In the genomic region with DNA sequence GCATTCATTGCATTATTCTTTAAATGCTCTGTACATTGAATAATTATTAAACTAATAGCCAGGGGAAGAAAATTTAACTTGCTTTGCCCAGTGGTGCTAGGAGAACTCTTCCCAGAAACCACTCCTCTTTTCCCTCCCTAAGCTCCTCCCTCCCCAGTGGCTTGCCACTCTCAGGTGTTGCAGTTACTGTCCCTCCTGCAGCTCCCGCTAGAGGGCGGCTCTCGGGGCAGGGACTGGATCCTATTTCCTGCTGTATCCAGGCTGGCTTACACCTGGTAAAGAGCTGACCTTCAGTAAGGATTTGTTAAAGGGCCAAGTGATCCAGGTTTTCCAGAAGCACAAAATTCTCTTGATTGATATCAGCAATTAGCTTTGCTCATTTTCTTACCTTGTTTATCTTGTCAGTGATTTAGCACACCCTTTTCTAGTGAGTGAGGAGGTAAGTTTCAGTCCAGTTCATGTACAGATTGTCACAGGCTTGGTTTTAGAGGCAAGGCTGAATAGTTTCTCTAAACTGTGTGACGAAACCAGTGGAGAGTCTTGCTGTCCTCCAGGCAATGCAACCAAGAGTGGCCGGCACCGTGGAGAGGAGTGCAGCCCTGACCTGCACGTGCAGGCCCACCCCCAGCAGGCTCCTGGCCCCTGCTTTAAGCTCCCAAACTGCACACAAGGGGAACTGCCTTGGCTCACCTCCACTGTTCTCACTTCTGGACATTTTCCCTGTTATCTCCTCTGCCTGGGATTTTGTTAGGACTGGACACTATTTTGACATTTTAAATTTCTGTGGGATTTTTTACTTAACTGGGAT, we compare ENCODE assay signal across 8 cellular contexts.
DNase-seq lines count a peak whose midpoint lies in the region; ATAC-seq, FAIRE-seq and TF ChIP-seq lines count a peak whose summit lies in the region.

No MANE protein-coding gene starts in this region.

- no TSS peak for BruUV-seq in GM12878 (replicated peaks; lab: Mats Ljungman, UMichigan)

- no peaks in the 10 kb centered on the region for H3K36me3 Mint-ChIP-seq in CD8-positive, alpha-beta memory T cell

- no peak for TF ChIP-seq POLR2A in GM12878 (IDR thresholded peaks at IDR 0.05; ENCODE audit: low read depth, low read length)
- TF ChIP-seq POLR2A in spleen (IDR thresholded peaks at IDR 0.05), result no peak

- no peak for TF ChIP-seq EP300 in GM12878 (IDR thresholded peaks at IDR 0.05; ENCODE audit: borderline replicate concordance in 1 of 2, control insufficient read depth in 1 of 2, low read depth in 2 of 2, low read length in 2 of 2)

- ATAC-seq in HG03280 (IDR thresholded peaks at IDR 0.05; ENCODE audit: unreplicated experiment), result peak; percentile 87
- peak; percentile 95 for ATAC-seq in GM12878
- ATAC-seq in left lobe of liver, result peak; percentile 94

- FAIRE-seq in D721Med (lab: Jason Lieb, UNC), result no peak
- FAIRE-seq in GM12878 (lab: Jason Lieb, UNC), result no peak

- 24% methylated on average over 6 of the region's 7 CpGs for WGBS in GM12878 (ENCODE audit: insufficient coverage, insufficient replicate concordance, low lambda C conversion rate, missing lambda C conversion rate)
- 52 to 62% (median 56%) methylated on average over 7 of the region's 7 CpGs for WGBS in spleen, 5 donors

- no peak overlapping the region for H2AFZ ChIP-seq in GM12878 (ENCODE audit: control insufficient read depth, low read depth, low read length)

- peaks cover 0 to 6% (median 0%) of the 10 kb centered on the region in 5 donors for H3K9me3 Mint-ChIP-seq in CD8-positive, alpha-beta memory T cell

- H3K4me1 ChIP-seq in GM12878 (ENCODE audit: control insufficient read depth, insufficient read depth, low read length), result no peaks in the 10 kb centered on the region
- H3K4me1 ChIP-seq in CD8-positive, alpha-beta memory T cell (ENCODE audit: insufficient read depth, low read length), result no peaks in the 10 kb centered on the region
- no peaks in the 10 kb centered on the region for H3K4me1 ChIP-seq in spleen

- H3K9ac ChIP-seq in GM12878 (ENCODE audit: control insufficient read depth, insufficient read depth, low read length), result no peak overlapping the region

- no peak overlapping the region for H3K4me2 ChIP-seq in GM12878 (ENCODE audit: control insufficient read depth, insufficient read depth)

- intact Hi-C loops in GM12878 (cut with micrococcal nuclease; ENCODE audit: unreplicated experiment), result loop anchor here (2.0 kb wide), 1 partner anchor 145 kb away; no protein-coding TSS in a partner anchor
- intact Hi-C loops in spleen (cut with DNase I; ENCODE audit: low total_unique reads), result no loop called here

- DNase-seq in D721Med (ENCODE audit: insufficient read length, low spot score) (peak; percentile 73), GM19238 (ENCODE audit: insufficient read length, low spot score) (peak; percentile 32), NCI-H748 (lab: John Stamatoyannopoulos, UW; ENCODE audit: unreplicated experiment) (peak; percentile 78), GM12878 (ENCODE audit: low read depth, low spot score) (no peak), left lobe of liver (ENCODE audit: low spot score) (peak; percentile 51), spleen (no peak)
- no peak for DNase-seq in CD8-positive, alpha-beta memory T cell

- peak overlapping the region in 1 of 8 donors; percentile 52 for H3K27ac Mint-ChIP-seq in CD8-positive, alpha-beta memory T cell

- no peak for TF ChIP-seq RAD21 in GM12878 (IDR thresholded peaks at IDR 0.05; ENCODE audit: insufficient read depth, low read depth, low read length)

- POLR2A ChIA-PET in GM12878 (lab: Charles Lee), result no interaction called here
- POLR2A ChIA-PET in CD8-positive, alpha-beta memory T cell (lab: Charles Lee), result no interaction called here

- H3K27me3 Mint-ChIP-seq in CD8-positive, alpha-beta memory T cell, result peaks cover 2 to 3% of the 10 kb centered on the region in 2 donors

- no peaks in the 10 kb centered on the region for H4K20me1 ChIP-seq in GM12878 (ENCODE audit: control insufficient read depth, insufficient read depth)

- H3K9me3 ChIP-seq in GM12878 (replicated peaks; ENCODE audit: control insufficient read depth, insufficient read depth, low read length), result no peaks in the 10 kb centered on the region
- H3K9me3 ChIP-seq in CD8-positive, alpha-beta memory T cell (ENCODE audit: low read length), result no peaks in the 10 kb centered on the region
- no peaks in the 10 kb centered on the region for H3K9me3 ChIP-seq in spleen

- CTCF ChIA-PET in GM12878 (lab: Yijun Ruan, JAX), result interaction anchor here (0.6 to 1.9 kb wide), 11 partner anchors 8 to 1622 kb away, joined by 3 to 10 read pairs (median 3); no protein-coding TSS in a partner anchor
- CTCF ChIA-PET in CD8-positive, alpha-beta memory T cell (lab: Charles Lee), result no interaction called here

- in situ Hi-C loops in GM12878 (cut with MboI), result no loop called here

- no peaks in the 10 kb centered on the region for H3K4me1 Mint-ChIP-seq in CD8-positive, alpha-beta memory T cell

- TF ChIP-seq CTCF in D721Med (IDR thresholded peaks at IDR 0.05; ENCODE audit: insufficient read depth, missing control alignments) (peak; percentile 89), GM12878 (IDR thresholded peaks at IDR 0.05 in 2 of 3, conservative IDR thresholded peaks at IDR 0.05 in 1 of 3; ENCODE audit: control insufficient read depth in 2 of 3, extremely low read depth in 1 of 3, insufficient read depth in 1 of 3, low read depth in 3 of 3, low read length in 3 of 3) (peak; percentile 65 to 68 (median 68)), spleen (IDR thresholded peaks at IDR 0.05 in 8 of 11, conservative IDR thresholded peaks at IDR 0.05 in 3 of 11) (peak in 1 of 11 experiments; percentile 27)

- H3K4me3 ChIP-seq in GM12878 (no peak overlapping the region), spleen (no peak overlapping the region)
- no peak overlapping the region for H3K4me3 ChIP-seq in CD8-positive, alpha-beta memory T cell (ENCODE audit: low read length)

- no peaks in the 10 kb centered on the region; a peak in 1 of 4 replicates for H3K27me3 ChIP-seq in GM12878 (replicated peaks in 1 of 2; ENCODE audit: control insufficient read depth in 2 of 2, insufficient read depth in 2 of 2, low read length in 1 of 2)
- no peaks in the 10 kb centered on the region for H3K27me3 ChIP-seq in CD8-positive, alpha-beta memory T cell (ENCODE audit: insufficient read depth, low read length, poor library complexity, severe bottlenecking)
- no peaks in the 10 kb centered on the region for H3K27me3 ChIP-seq in spleen (replicated peaks in 1 of 7)

- H3K27ac ChIP-seq in GM12878 (ENCODE audit: control insufficient read depth, insufficient read depth), result no peak overlapping the region
- H3K27ac ChIP-seq in CD8-positive, alpha-beta memory T cell (ENCODE audit: low read depth, low read length), result no peak overlapping the region
- no peak overlapping the region for H3K27ac ChIP-seq in spleen

- RAD21 ChIA-PET in GM12878 (lab: Charles Lee; ENCODE audit: unreplicated experiment), result interaction anchor here (0.6 kb wide), 1 partner anchor 21 kb away, joined by 3 read pairs; no protein-coding TSS in a partner anchor

- no peaks in the 10 kb centered on the region for H3K79me2 ChIP-seq in GM12878 (ENCODE audit: control insufficient read depth, insufficient read depth, low read length)

- SMC1A ChIA-PET in GM12878 (lab: Charles Lee; ENCODE audit: uncharacterized antibody, unreplicated experiment), result interaction anchor here (0.8 kb wide), 1 partner anchor 88 kb away, joined by 3 read pairs; no protein-coding TSS in a partner anchor

- no peak overlapping the region for H3K4me3 Mint-ChIP-seq in CD8-positive, alpha-beta memory T cell

- H3K36me3 ChIP-seq in GM12878 (ENCODE audit: control insufficient read depth in 2 of 2, insufficient read depth in 2 of 2, low read length in 1 of 2), result no peaks in the 10 kb centered on the region
- no peaks in the 10 kb centered on the region for H3K36me3 ChIP-seq in CD8-positive, alpha-beta memory T cell (ENCODE audit: insufficient read depth, low read length)
- no peaks in the 10 kb centered on the region for H3K36me3 ChIP-seq in spleen

TF ChIP-seq in GM12878, 131 proteins besides CTCF, POLR2A, EP300 and RAD21:
- TF ChIP-seq SMC3 (IDR thresholded peaks at IDR 0.05; ENCODE audit: borderline replicate concordance, low read length), result peak; percentile 34; the same call in 1 of the 2 replicates
- TF ChIP-seq, protein P1, sequence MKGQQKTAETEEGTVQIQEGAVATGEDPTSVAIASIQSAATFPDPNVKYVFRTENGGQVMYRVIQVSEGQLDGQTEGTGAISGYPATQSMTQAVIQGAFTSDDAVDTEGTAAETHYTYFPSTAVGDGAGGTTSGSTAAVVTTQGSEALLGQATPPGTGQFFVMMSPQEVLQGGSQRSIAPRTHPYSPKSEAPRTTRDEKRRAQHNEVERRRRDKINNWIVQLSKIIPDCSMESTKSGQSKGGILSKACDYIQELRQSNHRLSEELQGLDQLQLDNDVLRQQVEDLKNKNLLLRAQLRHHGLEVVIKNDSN (IDR thresholded peaks at IDR 0.05; ENCODE audit: borderline replicate concordance, extremely low read length, insufficient read depth, low read depth, low read length), result no peak
TF ChIP-seq in GM12878: peak in this region for 1.

Comparison
In these comparisons a context has a peak if more than half of its experiments do, and no peak if none do; other contexts are left out.
1. DNase-seq: peak in D721Med (single experiment), GM19238 (single experiment), NCI-H748 (single experiment) and left lobe of liver (single experiment); none in GM12878 (single experiment), CD8-positive, alpha-beta memory T cell (0 of 5) and spleen (single experiment).
2. Peak in every context shown above with its lines, with median percentiles within 50 percentile points of each other: ATAC-seq.